In the genomic region with DNA sequence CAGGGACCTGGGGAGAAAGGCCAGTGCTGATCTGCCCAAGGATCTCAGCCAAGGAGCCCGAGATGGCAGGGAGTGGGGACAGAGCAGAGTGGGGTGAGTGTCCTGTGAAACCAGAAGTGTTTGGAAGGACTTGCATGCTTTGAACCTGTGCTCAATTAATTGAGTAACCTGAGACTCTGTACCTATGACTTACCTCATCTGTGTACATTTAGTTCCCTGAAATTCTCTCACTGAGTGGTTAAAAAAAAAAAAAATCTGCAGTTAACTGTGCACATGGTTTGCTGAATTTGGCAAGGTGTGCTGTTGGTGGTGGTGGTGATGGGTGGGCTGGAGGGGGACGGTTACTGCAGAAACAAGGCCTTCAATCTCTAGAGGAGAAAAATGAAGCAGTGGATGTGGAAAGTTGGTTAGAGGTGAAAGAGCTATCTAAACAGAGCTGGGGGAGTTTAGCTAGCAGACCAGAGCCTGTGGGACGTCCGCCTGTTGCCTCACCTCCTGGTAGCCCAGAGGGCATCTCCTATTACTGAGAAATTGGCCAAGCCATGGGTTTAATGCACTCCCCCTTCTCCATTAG, we compare ENCODE assay signal across 12 cellular contexts. TPM values are rescaled to one million over a fixed set of nuclear protein-coding genes. Genes with fewer than 3 reads are reported as not detected.
A peak's percentile ranks its signal among the peaks of the same experiment; 100 is the strongest.
DNase-seq lines count a peak whose midpoint lies in the region; ATAC-seq and TF ChIP-seq lines count a peak whose summit lies in the region.
"Had no signal": no experiment of that assay in that cellular context is flagged by ENCODE, and none has a peak within 500 bp of the region (broad histone marks: within the 10 kb centered on the region; RNA-seq: fewer than 3 reads in every experiment).

No MANE protein-coding gene starts in this region.

- H3K4me3 ChIP-seq in Panc1 (ENCODE audit: low read depth in 2 of 2, low read length in 2 of 2): no peak overlapping the region

- H3K27ac ChIP-seq in Panc1 (ENCODE audit: low read length): peak overlapping the region; percentile 87

- peak overlapping the region; percentile 97 for H3K27ac Mint-ChIP-seq in stimulated activated naive CD8-positive, alpha-beta T cell treated with anti-CD3 and anti-CD28 coated beads, Interleukin-15, Interleukin-2, amounts not matched to agents 100 ng/mL and 50 ng/mL, for 24 hours

- intact Hi-C loops in Panc1 (cut with micrococcal nuclease; ENCODE audit: unreplicated experiment): no loop called here

- no peaks in the 10 kb centered on the region for H3K9me3 ChIP-seq in Panc1 (ENCODE audit: control insufficient read depth, insufficient read depth, low read depth, low read length)

- ATAC-seq in stimulated activated naive CD8-positive, alpha-beta T cell treated with anti-CD3 and anti-CD28 coated beads, Interleukin-15, Interleukin-2, amounts not matched to agents 100 U/mL and 50 U/mL, for 24 hours: no peak
- ATAC-seq in Panc1 (no peak), HG03159 (IDR thresholded peaks at IDR 0.05; ENCODE audit: unreplicated experiment) (no peak)

- peaks cover 100% of the 10 kb centered on the region for H3K4me1 Mint-ChIP-seq in stimulated activated naive CD8-positive, alpha-beta T cell treated with anti-CD3 and anti-CD28 coated beads, Interleukin-15, Interleukin-2, amounts not matched to agents 100 ng/mL and 50 ng/mL, for 24 hours (ENCODE audit: low read depth)

- peaks cover 62% of the 10 kb centered on the region for H3K4me1 ChIP-seq in Panc1 (ENCODE audit: control insufficient read depth, insufficient read depth, low read length)

- H3K36me3 ChIP-seq in Panc1 (ENCODE audit: control insufficient read depth, insufficient read depth, low read length): no peaks in the 10 kb centered on the region

- POLR2A ChIA-PET in Panc1 (lab: Charles Lee): no interaction called here

- BruUV-seq in Panc1 (replicated peaks; lab: Mats Ljungman, UMichigan): no TSS peak

- no peak for TF ChIP-seq CTCF in Panc1 (IDR thresholded peaks at IDR 0.05)

- peaks cover 12% of the 10 kb centered on the region for H3K36me3 Mint-ChIP-seq in stimulated activated naive CD8-positive, alpha-beta T cell treated with anti-CD3 and anti-CD28 coated beads, Interleukin-15, Interleukin-2, amounts not matched to agents 100 ng/mL and 50 ng/mL, for 24 hours (ENCODE audit: low read depth)

- no peaks in the 10 kb centered on the region for H3K27me3 Mint-ChIP-seq in stimulated activated naive CD8-positive, alpha-beta T cell treated with anti-CD3 and anti-CD28 coated beads, Interleukin-15, Interleukin-2, amounts not matched to agents 100 ng/mL and 50 ng/mL, for 24 hours

- CTCF ChIA-PET in Panc1 (lab: Charles Lee): no interaction called here

- H3K27me3 ChIP-seq in Panc1 (ENCODE audit: control insufficient read depth, insufficient read depth, low read length): no peaks in the 10 kb centered on the region

- no peak for DNase-seq in stimulated activated naive CD8-positive, alpha-beta T cell treated with anti-CD3 and anti-CD28 coated beads, Interleukin-15, Interleukin-2, amounts not matched to agents 100 U/mL and 50 U/mL, for 24 hours
- no peak for DNase-seq in Panc1 (ENCODE audit: low read depth, low spot score)
- peak; percentile 93 for DNase-seq in left kidney (ENCODE audit: low read depth, low spot score)
- no peak for DNase-seq in stimulated activated CD4-positive, alpha-beta T cell treated with anti-CD3 and anti-CD28 coated beads, Interleukin-12 subunit alpha, Interleukin-12 subunit beta, amount 100 ng/mL, for 4 hours
- DNase-seq in MV-4-11 (lab: John Stamatoyannopoulos, UW): no peak
- no peak for DNase-seq in NCI-H345 treated with DMSO at 0.1 percent for 48 hours (lab: John Stamatoyannopoulos, UW; ENCODE audit: unreplicated experiment)
- DNase-seq: AML-193; NK-92 treated with Interleukin-12 subunit alpha and Interleukin-12 subunit beta, amount 100 ng/mL, for 24 hours; stimulated activated CD4-positive, alpha-beta T cell treated with anti-CD3 and anti-CD28 coated beads, Interleukin-4, amount 100 ng/mL, for 4 hours; T-helper 9 cell had no signal

- H3K9me3 Mint-ChIP-seq in stimulated activated naive CD8-positive, alpha-beta T cell treated with anti-CD3 and anti-CD28 coated beads, Interleukin-15, Interleukin-2, amounts not matched to agents 100 ng/mL and 50 ng/mL, for 24 hours: no peaks in the 10 kb centered on the region

- no peak overlapping the region for H3K4me3 Mint-ChIP-seq in stimulated activated naive CD8-positive, alpha-beta T cell treated with anti-CD3 and anti-CD28 coated beads, Interleukin-15, Interleukin-2, amounts not matched to agents 100 ng/mL and 50 ng/mL, for 24 hours

- in situ Hi-C loops in Panc1 (cut with HindIII; ENCODE audit: low pct_unique_long_range_greater_than_20kb, low sequenced_read_pairs): no loop called here

RNA-seq across cellular contexts. Expression of gene SORL1, which starts 8.9 kb away (rescaled TPM):
- 36.3 TPM for total RNA-seq in Panc1 (2021; ENCODE audit: unreplicated experiment)
- 30.4 TPM for polyA plus RNA-seq in Panc1 (2012; ENCODE audit: insufficient read length)
